In genomic region chr11:88059326-88059725, GRCh38 we compare ENCODE assay signal across 24 cellular contexts.
DNase-seq lines count a peak whose midpoint lies in the region; FAIRE-seq and TF ChIP-seq lines count a peak whose summit lies in the region.
"Had no signal": no experiment of that assay in that cellular context is flagged by ENCODE, and none has a peak within 500 bp of the region (broad histone marks: within the 10 kb centered on the region; RNA-seq: fewer than 3 reads in every experiment).

No MANE protein-coding gene starts in this region.

- in situ Hi-C loops in GM23248 (cut with MboI) = no loop called here

- H3K9me2 ChIP-seq in GM23248 (ENCODE audit: insufficient read depth) = no peaks in the 10 kb centered on the region; the same call in 1 of the 2 replicates

- no peaks in the 10 kb centered on the region for H3K36me3 ChIP-seq in GM23248 (ENCODE audit: low read depth)
- no peaks in the 10 kb centered on the region for H3K36me3 ChIP-seq in astrocyte (ENCODE audit: insufficient read depth, low read length)
- H3K36me3 ChIP-seq: MG63, SJCRH30 had no signal

- no peak overlapping the region for H3K9ac ChIP-seq in GM23248
- H3K9ac ChIP-seq in astrocyte (ENCODE audit: low read length) = no peak overlapping the region

- no peak overlapping the region for H3K27ac ChIP-seq in GM23248
- no peak overlapping the region for H3K27ac ChIP-seq in astrocyte (ENCODE audit: low read depth, low read length)
- H3K27ac ChIP-seq: A549, SJCRH30 had no signal

- no peak overlapping the region for H3K4me2 ChIP-seq in GM23248 (ENCODE audit: unreplicated experiment)
- no peak overlapping the region for H3K4me2 ChIP-seq in astrocyte (ENCODE audit: low read length)
- H3K4me2 ChIP-seq: A549 had no signal

- H3K9me3 Mint-ChIP-seq in astrocyte (ENCODE audit: unreplicated experiment) (no peaks in the 10 kb centered on the region), nephron (no peaks in the 10 kb centered on the region)
- H3K9me3 Mint-ChIP-seq: HFFc6 had no signal

- FAIRE-seq in astrocyte (lab: Jason Lieb, UNC) = no peak
- FAIRE-seq: A549, GM12891, GM18507, H54, HepG2 had no signal

- H3K9me3 ChIP-seq in GM23248 (ENCODE audit: low read depth) = no peaks in the 10 kb centered on the region
- no peaks in the 10 kb centered on the region for H3K9me3 ChIP-seq in astrocyte (ENCODE audit: insufficient read depth, low read depth, low read length)
- H3K9me3 ChIP-seq: A549, MG63, SJCRH30 had no signal

- H3K4me3 ChIP-seq in GM23248 = no peak overlapping the region
- no peak overlapping the region for H3K4me3 ChIP-seq in astrocyte (ENCODE audit: insufficient read depth, low read depth, low read length)
- H3K4me3 ChIP-seq in epithelial cell of proximal tubule (ENCODE audit: low read depth, low read length) = no peak overlapping the region
- H3K4me3 ChIP-seq: A549, MG63, SJCRH30 had no signal

- no peak overlapping the region for H2AFZ ChIP-seq in GM23248
- H2AFZ ChIP-seq in astrocyte (ENCODE audit: low read depth, low read length) = no peak overlapping the region

- H3K27me3 ChIP-seq in GM23248 (replicated peaks; ENCODE audit: insufficient read depth) = no peaks in the 10 kb centered on the region
- H3K27me3 ChIP-seq in astrocyte (ENCODE audit: insufficient read depth, low read length) = no peaks in the 10 kb centered on the region
- H3K27me3 ChIP-seq: MG63, SJCRH30 had no signal

- H3K4me3 Mint-ChIP-seq in astrocyte (ENCODE audit: unreplicated experiment) (no peak overlapping the region), nephron (no peak overlapping the region)
- H3K4me3 Mint-ChIP-seq: HFFc6 had no signal

- H3K4me1 Mint-ChIP-seq in astrocyte (ENCODE audit: low read depth, unreplicated experiment) (no peaks in the 10 kb centered on the region), nephron (peaks cover 12% of the 10 kb centered on the region)

- H3K27me3 Mint-ChIP-seq in astrocyte (ENCODE audit: low read depth, unreplicated experiment) (no peaks in the 10 kb centered on the region), nephron (ENCODE audit: low read depth) (no peaks in the 10 kb centered on the region)

- TF ChIP-seq CTCF in astrocyte (IDR thresholded peaks at IDR 0.05; ENCODE audit: insufficient read depth, low read depth, low read length) (no peak), epithelial cell of proximal tubule (conservative IDR thresholded peaks at IDR 0.05; ENCODE audit: low read depth, low read length) (no peak), nephron (IDR thresholded peaks at IDR 0.05; ENCODE audit: unreplicated experiment in 3 of 3) (no peak)

- no peaks in the 10 kb centered on the region for H3K79me2 ChIP-seq in GM23248 (ENCODE audit: insufficient read depth)
- no peaks in the 10 kb centered on the region for H3K79me2 ChIP-seq in astrocyte (ENCODE audit: insufficient read depth, low read length)

- no peak overlapping the region for H3K27ac Mint-ChIP-seq in astrocyte (ENCODE audit: unreplicated experiment)
- peak overlapping the region in 2 of 3 experiments; percentile 27 to 54 for H3K27ac Mint-ChIP-seq in nephron
- H3K27ac Mint-ChIP-seq: HFFc6 had no signal

- H3K36me3 Mint-ChIP-seq in astrocyte (ENCODE audit: low read depth, unreplicated experiment) (no peaks in the 10 kb centered on the region), nephron (ENCODE audit: low read depth) (no peaks in the 10 kb centered on the region)

- no peaks in the 10 kb centered on the region for H3F3A ChIP-seq in GM23248 (ENCODE audit: insufficient read depth)

- no peaks in the 10 kb centered on the region for H4K20me1 ChIP-seq in GM23248 (ENCODE audit: insufficient read depth)
- H4K20me1 ChIP-seq in astrocyte (ENCODE audit: insufficient read depth, low read length) = no peaks in the 10 kb centered on the region

- H3K4me1 ChIP-seq in GM23248 (ENCODE audit: insufficient read depth) (no peaks in the 10 kb centered on the region), astrocyte (ENCODE audit: insufficient read depth, low read length) (no peaks in the 10 kb centered on the region)
- H3K4me1 ChIP-seq: A549, SJCRH30 had no signal

- DNase-seq in GM23248 = peak; percentile 1
- peak; percentile 58 for DNase-seq in astrocyte (ENCODE audit: low read depth)
- peak; percentile 60 for DNase-seq in epithelial cell of proximal tubule (ENCODE audit: low read depth)
- no peak for DNase-seq in OCI-M2 (lab: John Stamatoyannopoulos, UW; ENCODE audit: unreplicated experiment)
- DNase-seq in activated CD4-positive, alpha-beta T cell treated with anti-CD3 and anti-CD28 coated beads, Interleukin-2, amount 50 U/mL, for 4 hours = no peak
- no peak for DNase-seq in SIG-M5 (lab: John Stamatoyannopoulos, UW)
- DNase-seq: C1 segment of cervical spinal cord, DND-41, GF-D8, HFFc6, KG1, MG63, NCI-H1105, NCI-H1694 treated with DMSO at 0.1 percent for 48 hours, NCI-H345, NCI-H69, RPMI8226, SJCRH30 had no signal

Comparison
In these comparisons a context has a peak if more than half of its experiments do, and no peak if none do; other contexts are left out.
1. DNase-seq: peak in GM23248 (single experiment), astrocyte (single experiment) and epithelial cell of proximal tubule (single experiment); none in OCI-M2 (single experiment), activated CD4-positive, alpha-beta T cell treated with anti-CD3 and anti-CD28 coated beads, Interleukin-2, amount 50 U/mL, for 4 hours (0 of 2) and SIG-M5 (single experiment).